ENCODE assay signal across 24 cellular contexts in the genomic region with DNA sequence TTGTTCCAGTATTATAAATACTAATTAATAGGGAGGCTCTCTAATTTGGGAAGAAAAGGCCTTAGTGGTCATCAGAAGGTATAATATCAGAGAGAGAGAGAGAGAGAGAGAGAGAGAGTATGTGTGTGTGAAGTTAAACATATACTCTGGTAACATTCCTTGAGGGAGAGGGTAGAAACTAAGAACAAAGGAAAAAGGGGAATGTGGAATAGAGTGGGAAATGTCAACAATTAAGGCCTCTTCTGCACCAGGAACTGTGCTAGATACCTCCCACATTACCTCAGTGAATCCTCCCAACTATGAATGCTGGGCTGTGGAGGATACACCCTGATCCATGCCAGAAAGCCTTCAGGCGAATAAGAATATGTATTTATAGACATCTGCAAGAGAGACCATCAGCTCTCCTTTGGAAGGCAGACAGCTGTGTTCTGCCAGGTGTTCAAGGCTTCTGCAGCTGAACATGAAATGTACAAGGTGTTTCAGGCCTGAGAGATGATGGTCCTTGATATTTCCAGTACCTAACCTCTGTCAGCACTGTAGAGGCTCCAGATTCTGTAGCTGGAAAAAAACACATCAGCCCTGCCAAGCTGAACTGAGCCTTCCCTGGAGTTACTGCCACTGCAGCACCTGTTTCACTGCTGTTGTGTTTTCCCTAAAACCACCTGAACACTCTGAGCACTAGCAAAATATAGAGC. TPM values are rescaled to one million over a fixed set of nuclear protein-coding genes. Genes with fewer than 3 reads are reported as not detected.
A peak's percentile ranks its signal among the peaks of the same experiment; 100 is the strongest.
DNase-seq lines count a peak whose midpoint lies in the region; ATAC-seq, FAIRE-seq and TF ChIP-seq lines count a peak whose summit lies in the region.
"Had no signal": no experiment of that assay in that cellular context is flagged by ENCODE, and none has a peak within 500 bp of the region (broad histone marks: within the 10 kb centered on the region; RNA-seq: fewer than 3 reads in every experiment).

No MANE protein-coding gene starts in this region.

- H3K36me3 ChIP-seq in HAP-1 (replicated peaks), result no peaks in the 10 kb centered on the region

- DNase-seq in A549 (ENCODE audit: low read depth in 1 of 2, low spot score in 1 of 2), result peak in 1 of 2 experiments; percentile 4
- DNase-seq in NCI-H69 (lab: John Stamatoyannopoulos, UW), result peak; percentile 2
- DNase-seq in kidney glomerular epithelial cell (lab: John Stamatoyannopoulos, UW), result peak; percentile 29
- DNase-seq in HAP-1 (ENCODE audit: low spot score in 2 of 2), result no peak
- DNase-seq in OCI-M1 (lab: John Stamatoyannopoulos, UW), result no peak
- DNase-seq in immature natural killer cell, result no peak
- DNase-seq: activated CD8-positive, alpha-beta T cell treated with anti-CD3 and anti-CD28 coated beads for 36 hours; activated naive CD4-positive, alpha-beta T cell treated with anti-CD3 and anti-CD28 coated beads for 36 hours; activated T-cell treated with anti-CD3 and anti-CD28 coated beads, Interleukin-2, amount 50 U/mL, for 24 hours; anterior cingulate cortex; caudate nucleus; DND-41; foreskin keratinocyte; H7; NCI-H2029; NCI-H524 treated with DMSO at 0.1 percent for 48 hours; posterior cingulate gyrus; SJCRH30; small intestine; stimulated activated CD4-positive, alpha-beta T cell treated with anti-CD3 and anti-CD28 coated beads, Interleukin-4, amount 100 ng/mL, for 1 hour; T-helper 2 cell had no signal

- no peak for TF ChIP-seq POLR2A in A549 (IDR thresholded peaks at IDR 0.05; ENCODE audit: low read length)

- peaks cover 0 to 19% (median 5%) of the 10 kb centered on the region in 6 donors for H3K9me3 Mint-ChIP-seq in immature natural killer cell
- H3K9me3 Mint-ChIP-seq: activated naive CD4-positive, alpha-beta T cell treated with anti-CD3 and anti-CD28 coated beads for 36 hours; activated T-cell treated with anti-CD3 and anti-CD28 coated beads, Interleukin-2, amount 50 U/mL, for 24 hours; nephron had no signal

- peaks cover 0 to 10% (median under 1%) of the 10 kb centered on the region in 3 donors for H3K27me3 Mint-ChIP-seq in immature natural killer cell (ENCODE audit: low read depth in 3 of 3)

- FAIRE-seq in A549 (lab: Jason Lieb, UNC), result no peak
- FAIRE-seq: small intestine had no signal

- no peak overlapping the region for H3K4me2 ChIP-seq in A549

- no peak overlapping the region for H3K27ac Mint-ChIP-seq in immature natural killer cell
- H3K27ac Mint-ChIP-seq: activated CD8-positive, alpha-beta T cell treated with anti-CD3 and anti-CD28 coated beads for 36 hours; activated naive CD4-positive, alpha-beta T cell treated with anti-CD3 and anti-CD28 coated beads for 36 hours; activated T-cell treated with anti-CD3 and anti-CD28 coated beads, Interleukin-2, amount 50 U/mL, for 24 hours had no signal

- no peak overlapping the region for H3K4me3 ChIP-seq in A549
- H3K4me3 ChIP-seq in HAP-1, result no peak overlapping the region
- H3K4me3 ChIP-seq: SJCRH30 had no signal

- POLR2A ChIA-PET in A549 (lab: Yijun Ruan, JAX), result no interaction called here

- H3K4me3 Mint-ChIP-seq in immature natural killer cell, result no peak overlapping the region
- H3K4me3 Mint-ChIP-seq: activated CD8-positive, alpha-beta T cell treated with anti-CD3 and anti-CD28 coated beads for 36 hours; activated naive CD4-positive, alpha-beta T cell treated with anti-CD3 and anti-CD28 coated beads for 36 hours; activated T-cell treated with anti-CD3 and anti-CD28 coated beads, Interleukin-2, amount 50 U/mL, for 24 hours; nephron had no signal

- CTCF ChIA-PET in A549 (lab: Yijun Ruan, JAX), result no interaction called here

- peaks cover 36% of the 10 kb centered on the region for H3K4me1 ChIP-seq in A549
- no peaks in the 10 kb centered on the region for H3K4me1 ChIP-seq in HAP-1
- H3K4me1 ChIP-seq: foreskin keratinocyte, SJCRH30 had no signal

- no peaks in the 10 kb centered on the region for H3K27me3 ChIP-seq in HAP-1 (ENCODE audit: low read depth)
- H3K27me3 ChIP-seq: SJCRH30 had no signal

- in situ Hi-C loops in HAP-1 (cut with MboI; ENCODE audit: low sequenced_read_pairs), result no loop called here

- no peak for TF ChIP-seq RAD21 in A549 (conservative IDR thresholded peaks at IDR 0.05 in 1 of 2, IDR thresholded peaks at IDR 0.05 in 1 of 2)

- TF ChIP-seq CTCF in A549 (IDR thresholded peaks at IDR 0.05), result no peak

- H3K27ac ChIP-seq in A549, result peak overlapping the region; percentile 83 to 87; a peak in 5 of 6 replicates
- H3K27ac ChIP-seq: foreskin keratinocyte, SJCRH30 had no signal

- no peaks in the 10 kb centered on the region for H3K4me1 Mint-ChIP-seq in immature natural killer cell

- TF ChIP-seq EP300 in A549 (IDR thresholded peaks at IDR 0.05), result no peak

- no peaks in the 10 kb centered on the region for H3K36me3 Mint-ChIP-seq in immature natural killer cell

- H3K9me3 ChIP-seq in A549 (no peaks in the 10 kb centered on the region), HAP-1 (no peaks in the 10 kb centered on the region)

- ATAC-seq in A549 (no peak), GM19324 (IDR thresholded peaks at IDR 0.05; ENCODE audit: low FRiP score, unreplicated experiment) (peak; percentile 7), GM18520 (IDR thresholded peaks at IDR 0.05; ENCODE audit: unreplicated experiment) (no peak)
- ATAC-seq: activated CD8-positive, alpha-beta T cell treated with anti-CD3 and anti-CD28 coated beads for 36 hours; foreskin keratinocyte had no signal

- 71% methylated on average over 1 of the region's 1 CpG for WGBS in A549 (ENCODE audit: missing lambda C conversion rate)

TF ChIP-seq in A549, 52 proteins besides CTCF, POLR2A, EP300 and RAD21 (continues in another document):
- TF ChIP-seq BHLHE40 (IDR thresholded peaks at IDR 0.05; ENCODE audit: low read depth, low read length) (no peak), RCOR1 (IDR thresholded peaks at IDR 0.05; ENCODE audit: low read depth, low read length) (no peak), MYC (IDR thresholded peaks at IDR 0.05; ENCODE audit: borderline replicate concordance, low read length) (no peak), CEBPB (IDR thresholded peaks at IDR 0.05) (no peak), ZSCAN20 (CRISPR knock-in tag; IDR thresholded peaks at IDR 0.05) (no peak), HOXB13 (CRISPR knock-in tag; IDR thresholded peaks at IDR 0.05; ENCODE audit: low read depth) (no peak), KDM1A (IDR thresholded peaks at IDR 0.05; ENCODE audit: low read depth) (no peak), JUNB (IDR thresholded peaks at IDR 0.05) (no peak), TP53 (CRISPR knock-in tag; IDR thresholded peaks at IDR 0.05) (no peak), KDM5A (IDR thresholded peaks at IDR 0.05) (no peak), SREBF2 (IDR thresholded peaks at IDR 0.05) (no peak)
- TF ChIP-seq, protein P1, sequence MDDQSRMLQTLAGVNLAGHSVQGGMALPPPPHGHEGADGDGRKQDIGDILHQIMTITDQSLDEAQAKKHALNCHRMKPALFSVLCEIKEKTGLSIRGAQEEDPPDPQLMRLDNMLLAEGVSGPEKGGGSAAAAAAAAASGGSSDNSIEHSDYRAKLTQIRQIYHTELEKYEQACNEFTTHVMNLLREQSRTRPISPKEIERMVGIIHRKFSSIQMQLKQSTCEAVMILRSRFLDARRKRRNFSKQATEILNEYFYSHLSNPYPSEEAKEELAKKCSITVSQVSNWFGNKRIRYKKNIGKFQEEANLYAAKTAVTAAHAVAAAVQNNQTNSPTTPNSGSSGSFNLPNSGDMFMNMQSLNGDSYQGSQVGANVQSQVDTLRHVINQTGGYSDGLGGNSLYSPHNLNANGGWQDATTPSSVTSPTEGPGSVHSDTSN (IDR thresholded peaks at IDR 0.05), result no peak
- TF ChIP-seq, protein P2, sequence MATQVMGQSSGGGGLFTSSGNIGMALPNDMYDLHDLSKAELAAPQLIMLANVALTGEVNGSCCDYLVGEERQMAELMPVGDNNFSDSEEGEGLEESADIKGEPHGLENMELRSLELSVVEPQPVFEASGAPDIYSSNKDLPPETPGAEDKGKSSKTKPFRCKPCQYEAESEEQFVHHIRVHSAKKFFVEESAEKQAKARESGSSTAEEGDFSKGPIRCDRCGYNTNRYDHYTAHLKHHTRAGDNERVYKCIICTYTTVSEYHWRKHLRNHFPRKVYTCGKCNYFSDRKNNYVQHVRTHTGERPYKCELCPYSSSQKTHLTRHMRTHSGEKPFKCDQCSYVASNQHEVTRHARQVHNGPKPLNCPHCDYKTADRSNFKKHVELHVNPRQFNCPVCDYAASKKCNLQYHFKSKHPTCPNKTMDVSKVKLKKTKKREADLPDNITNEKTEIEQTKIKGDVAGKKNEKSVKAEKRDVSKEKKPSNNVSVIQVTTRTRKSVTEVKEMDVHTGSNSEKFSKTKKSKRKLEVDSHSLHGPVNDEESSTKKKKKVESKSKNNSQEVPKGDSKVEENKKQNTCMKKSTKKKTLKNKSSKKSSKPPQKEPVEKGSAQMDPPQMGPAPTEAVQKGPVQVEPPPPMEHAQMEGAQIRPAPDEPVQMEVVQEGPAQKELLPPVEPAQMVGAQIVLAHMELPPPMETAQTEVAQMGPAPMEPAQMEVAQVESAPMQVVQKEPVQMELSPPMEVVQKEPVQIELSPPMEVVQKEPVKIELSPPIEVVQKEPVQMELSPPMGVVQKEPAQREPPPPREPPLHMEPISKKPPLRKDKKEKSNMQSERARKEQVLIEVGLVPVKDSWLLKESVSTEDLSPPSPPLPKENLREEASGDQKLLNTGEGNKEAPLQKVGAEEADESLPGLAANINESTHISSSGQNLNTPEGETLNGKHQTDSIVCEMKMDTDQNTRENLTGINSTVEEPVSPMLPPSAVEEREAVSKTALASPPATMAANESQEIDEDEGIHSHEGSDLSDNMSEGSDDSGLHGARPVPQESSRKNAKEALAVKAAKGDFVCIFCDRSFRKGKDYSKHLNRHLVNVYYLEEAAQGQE (IDR thresholded peaks at IDR 0.05), result no peak
- TF ChIP-seq, protein P3, sequence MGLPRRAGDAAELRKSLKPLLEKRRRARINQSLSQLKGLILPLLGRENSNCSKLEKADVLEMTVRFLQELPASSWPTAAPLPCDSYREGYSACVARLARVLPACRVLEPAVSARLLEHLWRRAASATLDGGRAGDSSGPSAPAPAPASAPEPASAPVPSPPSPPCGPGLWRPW (IDR thresholded peaks at IDR 0.05), result no peak
- TF ChIP-seq, protein P4, sequence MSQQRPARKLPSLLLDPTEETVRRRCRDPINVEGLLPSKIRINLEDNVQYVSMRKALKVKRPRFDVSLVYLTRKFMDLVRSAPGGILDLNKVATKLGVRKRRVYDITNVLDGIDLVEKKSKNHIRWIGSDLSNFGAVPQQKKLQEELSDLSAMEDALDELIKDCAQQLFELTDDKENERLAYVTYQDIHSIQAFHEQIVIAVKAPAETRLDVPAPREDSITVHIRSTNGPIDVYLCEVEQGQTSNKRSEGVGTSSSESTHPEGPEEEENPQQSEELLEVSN (IDR thresholded peaks at IDR 0.05; ENCODE audit: borderline replicate concordance, low read depth), result no peak

RNA-seq across cellular contexts. Expression of gene TBX15, which starts 29.1 kb away (rescaled TPM):
- 0.04 and 0.08 TPM in 2 replicates for polyA plus RNA-seq in A549 (2011; rRNA removed)
- polyA plus RNA-seq in A549 (2012; cell fraction: cytosol; rRNA removed), result 0.01 and 0.03 TPM in 2 replicates
- polyA plus RNA-seq in A549 (2012; cell fraction: nucleus; rRNA removed), result 0.01 and 0.02 TPM in 2 replicates
- 0.03 TPM in 1 of 3 replicates, not detected in the others for polyA plus RNA-seq in A549 (2017; fragmentation: RNase III; extraction: RNeasy Plus Mini Kit Qiagen cat#74134 plus additional on column Dnase treatment)
- 0.21 TPM in 1 of 2 replicates, not detected in the other for polyA minus RNA-seq in A549 (2011; rRNA and poly(A)+ RNA removed)
- not detected for polyA plus RNA-seq in immature natural killer cell
- polyA plus RNA-seq: foreskin keratinocyte had no signal

Comparison
In these comparisons a context has a peak if more than half of its experiments do, and no peak if none do; other contexts are left out.
1. DNase-seq: peak in NCI-H69 (single experiment) and kidney glomerular epithelial cell (single experiment); none in HAP-1 (0 of 2), OCI-M1 (single experiment) and immature natural killer cell (0 of 3).